ENCODE assay signal across 8 cellular contexts in the genomic region with DNA sequence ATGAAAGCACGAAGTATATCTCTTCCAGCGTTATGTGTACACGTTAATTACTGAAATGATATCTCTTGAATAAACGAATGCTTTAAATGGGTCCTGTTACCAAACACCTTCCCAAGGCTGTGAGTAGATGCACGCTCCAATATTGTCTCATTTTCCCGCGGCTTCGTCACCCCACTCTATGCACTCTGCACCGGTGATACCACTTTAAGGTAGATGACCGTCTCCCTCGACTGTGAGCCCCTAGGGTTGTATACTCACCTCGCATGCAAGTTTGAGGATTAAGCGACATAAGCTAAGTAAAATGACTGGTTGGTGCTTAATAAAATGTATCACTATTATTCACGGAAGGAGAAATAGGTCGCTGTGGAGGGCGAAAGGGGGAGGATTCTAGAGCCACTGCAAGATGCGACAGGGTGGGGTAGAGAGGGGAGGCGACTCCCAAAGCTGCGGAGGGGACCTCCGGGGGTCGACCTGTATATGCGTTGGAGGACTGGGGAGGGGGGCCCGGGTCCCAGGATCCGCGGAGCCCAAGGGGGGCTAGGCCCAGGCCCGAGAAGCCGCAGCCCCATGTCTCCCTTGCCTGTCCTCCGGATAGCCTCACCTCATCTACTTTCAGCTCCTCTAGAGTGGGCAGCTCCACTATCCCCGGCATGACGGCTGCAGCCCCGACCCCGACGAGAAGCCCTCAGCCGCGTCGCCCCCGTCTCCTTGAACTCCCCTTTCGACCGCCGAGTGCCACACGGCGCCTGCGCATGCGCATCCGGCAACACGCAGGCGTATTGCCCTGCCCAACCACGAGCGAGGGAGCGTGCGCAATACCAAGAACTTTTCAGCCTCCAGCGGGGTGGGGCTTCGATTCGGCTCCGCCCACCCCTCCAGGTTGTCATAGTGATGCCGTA. TPM values are rescaled to one million over a fixed set of nuclear protein-coding genes. Genes with fewer than 3 reads are reported as not detected.
A peak's percentile ranks its signal among the peaks of the same experiment; 100 is the strongest.
DNase-seq lines count a peak whose midpoint lies in the region; ATAC-seq and FAIRE-seq lines count a peak whose summit lies in the region.

TSS of gene MORN5 (plus strand) at position 883 of the 899 bp plus-strand sequence. CDS start 65 bp downstream, outside the sequence.
TSS of gene NDUFA8 (minus strand) at position 754 of the 899 bp plus-strand sequence. CDS start at position 652, 102 bp downstream.

- H4K8ac ChIP-seq in mesenchymal stem cell (ENCODE audit: low read length): peak within 1 kb of the TSS; percentile 91

- H2BK5ac ChIP-seq in mesenchymal stem cell (ENCODE audit: low read depth, low read length, poor library complexity, severe bottlenecking): no peak within 1 kb of the TSS

- peak within 1 kb of the TSS; percentile 97 for H3K9ac ChIP-seq in endocrine pancreas (ENCODE audit: control insufficient read depth, insufficient read depth, low read length)
- peak within 1 kb of the TSS; percentile 97 for H3K9ac ChIP-seq in mesenchymal stem cell (ENCODE audit: low read length)

- peak within 1 kb of the TSS; percentile 62 to 95 for H3K18ac ChIP-seq in mesenchymal stem cell (ENCODE audit: low read depth in 1 of 2, low read length in 2 of 2)

- FAIRE-seq in HTR-8/SVneo (lab: Jason Lieb, UNC): peak; percentile 76

- peaks cover 2% of the 10 kb centered on the region for H3K9me3 ChIP-seq in endocrine pancreas (ENCODE audit: control insufficient read depth, low read length)
- H3K9me3 ChIP-seq in mesenchymal stem cell (ENCODE audit: control insufficient read depth, low read length): peaks cover 8% of the 10 kb centered on the region

- peak within 1 kb of the TSS; percentile 72 for H2AFZ ChIP-seq in mesenchymal stem cell (ENCODE audit: low read depth, low read length)

- H3K9me3 Mint-ChIP-seq in activated CD8-positive, alpha-beta memory T cell treated with anti-CD3 and anti-CD28 coated beads, Interleukin-2, amount 10 ng/mL, durations not matched to agents 7 days and 5 days (ENCODE audit: low read depth): peaks cover 2% of the 10 kb centered on the region

- H3K14ac ChIP-seq in mesenchymal stem cell (ENCODE audit: low read length in 2 of 2): peak within 1 kb of the TSS in 1 of 2 experiments; percentile 92

- H3K4me1 Mint-ChIP-seq in activated CD8-positive, alpha-beta memory T cell treated with anti-CD3 and anti-CD28 coated beads, Interleukin-2, amount 10 ng/mL, durations not matched to agents 7 days and 5 days: peaks cover 29% of the 10 kb centered on the region

- H3K23ac ChIP-seq in mesenchymal stem cell (ENCODE audit: low read length in 2 of 2): peak within 1 kb of the TSS in 1 of 2 experiments; percentile 31

- peak within 1 kb of the TSS; percentile 92 for H3K27ac Mint-ChIP-seq in activated CD8-positive, alpha-beta memory T cell treated with anti-CD3 and anti-CD28 coated beads, Interleukin-2, amount 10 ng/mL, durations not matched to agents 7 days and 5 days

- peak within 1 kb of the TSS; percentile 90 for H2BK15ac ChIP-seq in mesenchymal stem cell (ENCODE audit: low read depth, poor library complexity, severe bottlenecking)

- H3K36me3 Mint-ChIP-seq in activated CD8-positive, alpha-beta memory T cell treated with anti-CD3 and anti-CD28 coated beads, Interleukin-2, amount 10 ng/mL, durations not matched to agents 7 days and 5 days: peaks cover 5% of the 10 kb centered on the region

- H3K27me3 Mint-ChIP-seq in activated CD8-positive, alpha-beta memory T cell treated with anti-CD3 and anti-CD28 coated beads, Interleukin-2, amount 10 ng/mL, durations not matched to agents 7 days and 5 days: peaks cover 27% of the 10 kb centered on the region

- H3K27ac ChIP-seq in mesenchymal stem cell (ENCODE audit: low read length, poor library complexity, severe bottlenecking): no peak within 1 kb of the TSS

- peak; percentile 87 for DNase-seq in Caki2 (ENCODE audit: low read depth)
- DNase-seq in HTR-8/SVneo (ENCODE audit: insufficient read length, low spot score): peak; percentile 97
- peak; percentile 88 for DNase-seq in NOMO-1 treated with DMSO at 0.1 percent for 48 hours (lab: John Stamatoyannopoulos, UW; ENCODE audit: unreplicated experiment)
- peak; percentile 96 for DNase-seq in activated CD8-positive, alpha-beta memory T cell treated with anti-CD3 and anti-CD28 coated beads, Interleukin-2, amount 10 ng/mL, durations not matched to agents 7 days and 5 days
- peak; percentile 96 for DNase-seq in mesenchymal stem cell
- DNase-seq in stimulated activated CD8-positive, alpha-beta memory T cell treated with anti-CD3 and anti-CD28 coated beads, Interleukin-12 subunit alpha, Interleukin-12 subunit beta, amount 100 ng/mL, for 24 hours (ENCODE audit: extremely low read depth): peak; percentile 88

- H3K27me3 ChIP-seq in endocrine pancreas (ENCODE audit: control insufficient read depth, insufficient read depth, low read length): no peaks in the 10 kb centered on the region
- H3K27me3 ChIP-seq in mesenchymal stem cell (ENCODE audit: control insufficient read depth in 1 of 2, insufficient read depth in 1 of 2, low read length in 2 of 2): peaks cover 9 to 21% of the 10 kb centered on the region in 2 experiments

- CTCF ChIA-PET in activated CD8-positive, alpha-beta memory T cell treated with anti-CD3 and anti-CD28 coated beads, Interleukin-2, amount 10 ng/mL, durations not matched to agents 7 days and 5 days (lab: Charles Lee): interaction anchor here (0.6 to 2.7 kb wide), 8 partner anchors 34 to 191 kb away, joined by 3 to 8 read pairs (median 4); partner anchors contain the start of genes MRRF and RBM18

- no peak within 1 kb of the TSS for H2BK12ac ChIP-seq in mesenchymal stem cell (ENCODE audit: low read length in 2 of 2)

- in situ Hi-C loops in Caki2 (cut with HindIII; ENCODE audit: low pct_unique_long_range_greater_than_20kb, low sequenced_read_pairs): no loop called here

- H3K79me1 ChIP-seq in mesenchymal stem cell (replicated peaks; ENCODE audit: low read length, poor library complexity, severe bottlenecking): peaks cover 19% of the 10 kb centered on the region

- H3K4me3 ChIP-seq in endocrine pancreas (ENCODE audit: control insufficient read depth, insufficient read depth, low read length) (peak within 1 kb of the TSS; percentile 96), mesenchymal stem cell (ENCODE audit: insufficient read depth in 1 of 2, low read depth in 1 of 2, low read length in 2 of 2) (peak within 1 kb of the TSS; percentile 94 to 95)

- H3K4me2 ChIP-seq in mesenchymal stem cell (ENCODE audit: low read length, poor library complexity, severe bottlenecking): peak within 1 kb of the TSS; percentile 85

- no peak within 1 kb of the TSS for H2AK5ac ChIP-seq in mesenchymal stem cell (ENCODE audit: low read length, severe bottlenecking)

- H3K4ac ChIP-seq in mesenchymal stem cell (ENCODE audit: low read depth in 1 of 2, low read length in 2 of 2): peak within 1 kb of the TSS; percentile 85 to 88

- H3K4me1 ChIP-seq in endocrine pancreas (ENCODE audit: control insufficient read depth, insufficient read depth, low read length) (peaks cover 4% of the 10 kb centered on the region), mesenchymal stem cell (ENCODE audit: control insufficient read depth, insufficient read depth, low read depth, low read length) (no peaks in the 10 kb centered on the region)

- H3K4me3 Mint-ChIP-seq in activated CD8-positive, alpha-beta memory T cell treated with anti-CD3 and anti-CD28 coated beads, Interleukin-2, amount 10 ng/mL, durations not matched to agents 7 days and 5 days: peak within 1 kb of the TSS; percentile 90

- H3K36me3 ChIP-seq in endocrine pancreas (ENCODE audit: control insufficient read depth, insufficient read depth, low read length): no peaks in the 10 kb centered on the region
- no peaks in the 10 kb centered on the region for H3K36me3 ChIP-seq in mesenchymal stem cell (ENCODE audit: control insufficient read depth in 1 of 2, insufficient read depth in 2 of 2, low read depth in 1 of 2, low read length in 2 of 2)

- peak within 1 kb of the TSS; percentile 97 for H4K91ac ChIP-seq in mesenchymal stem cell (ENCODE audit: low read length)

- H2BK120ac ChIP-seq in mesenchymal stem cell (ENCODE audit: low read depth, low read length): no peak within 1 kb of the TSS

- WGBS in mesenchymal stem cell: 5% methylated on average over 51 of the region's 56 CpGs

- peak; percentile 91 for ATAC-seq in GM21381 (IDR thresholded peaks at IDR 0.05; ENCODE audit: unreplicated experiment)
- ATAC-seq in activated CD8-positive, alpha-beta memory T cell treated with anti-CD3 and anti-CD28 coated beads, Interleukin-2, amount 10 ng/mL, durations not matched to agents 7 days and 5 days: peak; percentile 98

RNA-seq across cellular contexts. Expression of gene MORN5, which starts in this region (rescaled TPM):
- total RNA-seq in Caki2 (2014; rRNA removed; shearing (Covaris generic); ENCODE audit: low replicate concordance): not detected in 2 replicates
- total RNA-seq in activated CD8-positive, alpha-beta memory T cell treated with anti-CD3 and anti-CD28 coated beads, Interleukin-2, amount 10 ng/mL, durations not matched to agents 7 days and 5 days: not detected
- not detected for polyA plus RNA-seq in mesenchymal stem cell (2013, experiment 1 of 2)
- not detected for polyA plus RNA-seq in mesenchymal stem cell (2013, experiment 2 of 2)

RNA-seq across cellular contexts. Expression of gene NDUFA8, which starts in this region (rescaled TPM):
- total RNA-seq in Caki2 (2014; rRNA removed; shearing (Covaris generic); ENCODE audit: low replicate concordance): 65.8 and 78.0 TPM in 2 replicates
- 10 to 100 TPM; 36.4 to 49.1 TPM for total RNA-seq in activated CD8-positive, alpha-beta memory T cell treated with anti-CD3 and anti-CD28 coated beads, Interleukin-2, amount 10 ng/mL, durations not matched to agents 7 days and 5 days
- 86.5 TPM for polyA plus RNA-seq in mesenchymal stem cell (2013, experiment 1 of 2)
- polyA plus RNA-seq in mesenchymal stem cell (2013, experiment 2 of 2): 89.6 TPM
